16 cellular contexts compared by ENCODE assay signal in the genomic region with DNA sequence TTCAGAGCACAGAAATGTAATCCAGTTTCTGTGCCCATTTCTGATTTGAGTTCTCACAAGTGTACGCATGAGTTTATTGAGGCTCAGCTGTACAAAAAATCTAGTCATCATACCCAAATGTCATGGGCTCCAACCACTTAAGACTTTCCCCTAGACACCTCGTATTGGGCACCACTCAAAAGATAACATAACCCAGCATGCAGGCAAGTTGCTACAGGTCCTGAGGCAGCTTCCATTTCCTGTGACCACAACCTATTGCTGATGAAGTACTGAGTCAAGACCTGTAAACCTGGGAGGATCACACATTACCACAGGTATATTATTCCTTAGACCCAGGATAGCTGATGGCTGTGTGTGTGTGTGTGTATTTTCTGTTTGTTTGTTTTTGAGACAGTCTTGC.
A peak's percentile ranks its signal among the peaks of the same experiment; 100 is the strongest.
DNase-seq lines count a peak whose midpoint lies in the region; ATAC-seq and TF ChIP-seq lines count a peak whose summit lies in the region.
"Had no signal": no experiment of that assay in that cellular context is flagged by ENCODE, and none has a peak within 500 bp of the region (broad histone marks: within the 10 kb centered on the region; RNA-seq: fewer than 3 reads in every experiment).

No MANE protein-coding gene starts in this region.

- intact Hi-C loops in activated naive CD4-positive, alpha-beta T cell treated with anti-CD3 and anti-CD28 coated beads for 36 hours (cut with micrococcal nuclease): no loop called here
- intact Hi-C loops in gastrocnemius medialis (cut with DNase I; ENCODE audit: low total_unique reads): no loop called here

- H3K4me3 Mint-ChIP-seq in activated naive CD4-positive, alpha-beta T cell treated with anti-CD3 and anti-CD28 coated beads for 36 hours: no peak overlapping the region
- H3K4me3 Mint-ChIP-seq in activated CD8-positive, alpha-beta T cell treated with anti-CD3 and anti-CD28 coated beads, Interleukin-2, amount 10 ng/mL, durations not matched to agents 7 days and 5 days: no peak overlapping the region
- no peak overlapping the region for H3K4me3 Mint-ChIP-seq in stimulated activated effector memory CD8-positive, alpha-beta T cell treated with anti-CD3 and anti-CD28 coated beads, Interleukin-12 subunit alpha, Interleukin-12 subunit beta, amount 100 ng/mL, for 72 hours

- no peak for TF ChIP-seq CTCF in HEK293 (tag by site-specific recombination; IDR thresholded peaks at IDR 0.05)
- no peak for TF ChIP-seq CTCF in gastrocnemius medialis (IDR thresholded peaks at IDR 0.05 in 4 of 5, conservative IDR thresholded peaks at IDR 0.05 in 1 of 5)

- H3K4me3 ChIP-seq in HEK293 (ENCODE audit: low read depth, low read length) (no peak overlapping the region), gastrocnemius medialis (no peak overlapping the region)
- H3K4me3 ChIP-seq: thoracic aorta had no signal

- no peaks in the 10 kb centered on the region for H3K9me3 ChIP-seq in HEK293 (ENCODE audit: control insufficient read depth, insufficient read depth, low read depth, low read length)
- H3K9me3 ChIP-seq in gastrocnemius medialis: no peaks in the 10 kb centered on the region
- H3K9me3 ChIP-seq: thoracic aorta had no signal

- H3K9me3 Mint-ChIP-seq in activated naive CD4-positive, alpha-beta T cell treated with anti-CD3 and anti-CD28 coated beads for 36 hours: no peaks in the 10 kb centered on the region
- no peaks in the 10 kb centered on the region for H3K9me3 Mint-ChIP-seq in activated CD8-positive, alpha-beta T cell treated with anti-CD3 and anti-CD28 coated beads, Interleukin-2, amount 10 ng/mL, durations not matched to agents 7 days and 5 days (ENCODE audit: insufficient read depth)
- no peaks in the 10 kb centered on the region for H3K9me3 Mint-ChIP-seq in stimulated activated effector memory CD8-positive, alpha-beta T cell treated with anti-CD3 and anti-CD28 coated beads, Interleukin-12 subunit alpha, Interleukin-12 subunit beta, amount 100 ng/mL, for 72 hours

- H3K36me3 ChIP-seq in HEK293 (ENCODE audit: control insufficient read depth in 2 of 2, insufficient read depth in 1 of 2, low read length in 2 of 2) (peaks cover 0 to 3% of the 10 kb centered on the region in 2 experiments; a peak in 2 of 3 replicates), gastrocnemius medialis (no peaks in the 10 kb centered on the region)
- H3K36me3 ChIP-seq: thoracic aorta, WERI-Rb-1 had no signal

- POLR2A ChIA-PET in HEK293 (lab: Yijun Ruan, JAX): interaction anchor here (0.6 kb wide), 1 partner anchor 33 kb away, joined by 3 read pairs; no protein-coding TSS in a partner anchor
- POLR2A ChIA-PET in activated CD8-positive, alpha-beta T cell treated with anti-CD3 and anti-CD28 coated beads, Interleukin-2, amount 10 ng/mL, durations not matched to agents 7 days and 5 days (lab: Charles Lee): no interaction called here

- CTCF ChIA-PET in activated naive CD4-positive, alpha-beta T cell treated with anti-CD3 and anti-CD28 coated beads for 36 hours (lab: Charles Lee): interaction anchor here (1.5 kb wide), 1 partner anchor 105 kb away, joined by 6 read pairs; no protein-coding TSS in a partner anchor
- CTCF ChIA-PET in HEK293 (lab: Yijun Ruan, JAX): interaction anchor here (0.6 to 1.1 kb wide), 3 partner anchors 105 to 358 kb away, joined by 3 to 5 read pairs (median 3); no protein-coding TSS in a partner anchor
- CTCF ChIA-PET in activated CD8-positive, alpha-beta T cell treated with anti-CD3 and anti-CD28 coated beads, Interleukin-2, amount 10 ng/mL, durations not matched to agents 7 days and 5 days (lab: Charles Lee): interaction anchor here (0.6 to 1.7 kb wide), 5 partner anchors 11 to 156 kb away, joined by 3 to 5 read pairs (median 4); partner anchors contain the start of gene MRTFA

- ATAC-seq in activated CD8-positive, alpha-beta T cell treated with anti-CD3 and anti-CD28 coated beads, Interleukin-2, amount 10 ng/mL, durations not matched to agents 7 days and 5 days: peak; percentile 69
- peak; percentile 95 for ATAC-seq in stimulated activated effector memory CD8-positive, alpha-beta T cell treated with anti-CD3 and anti-CD28 coated beads, Interleukin-12 subunit alpha, Interleukin-12 subunit beta, amount 100 ng/mL, for 72 hours
- no peak for ATAC-seq in gastrocnemius medialis
- ATAC-seq in HG03378 (IDR thresholded peaks at IDR 0.05; ENCODE audit: unreplicated experiment): no peak
- ATAC-seq: left ventricle myocardium superior had no signal

- no peak overlapping the region for H3K27ac ChIP-seq in HEK293 (ENCODE audit: extremely low read depth, low read depth, low read length)
- H3K27ac ChIP-seq in gastrocnemius medialis: no peak overlapping the region
- H3K27ac ChIP-seq: thoracic aorta, WERI-Rb-1 had no signal

- DNase-seq in activated naive CD4-positive, alpha-beta T cell treated with anti-CD3 and anti-CD28 coated beads for 36 hours: peak; percentile 54
- DNase-seq in activated naive CD4-positive, alpha-beta T cell (lab: John Stamatoyannopoulos, UW): no peak
- DNase-seq in activated CD8-positive, alpha-beta T cell treated with anti-CD3 and anti-CD28 coated beads, Interleukin-2, amount 10 ng/mL, durations not matched to agents 7 days and 5 days: peak; percentile 33
- no peak for DNase-seq in stimulated activated effector memory CD8-positive, alpha-beta T cell treated with anti-CD3 and anti-CD28 coated beads, Interleukin-12 subunit alpha, Interleukin-12 subunit beta, amount 100 ng/mL, for 72 hours (ENCODE audit: low spot score in 2 of 2)
- DNase-seq in gastrocnemius medialis (no peak), cortex of kidney (lab: John Stamatoyannopoulos, UW) (no peak)
- DNase-seq: amygdala; left ventricle myocardium superior; NCI-H2107; stimulated activated CD4-positive, alpha-beta T cell treated with anti-CD3 and anti-CD28 coated beads, Interleukin-4, amount 100 ng/mL, for 24 hours; stimulated activated CD8-positive, alpha-beta memory T cell treated with anti-CD3 and anti-CD28 coated beads, Interleukin-4, amount 100 ng/mL, for 48 hours; SW 1271; WERI-Rb-1 had no signal

- H3K27ac Mint-ChIP-seq in activated naive CD4-positive, alpha-beta T cell treated with anti-CD3 and anti-CD28 coated beads for 36 hours: peak overlapping the region; percentile 25
- H3K27ac Mint-ChIP-seq in activated CD8-positive, alpha-beta T cell treated with anti-CD3 and anti-CD28 coated beads, Interleukin-2, amount 10 ng/mL, durations not matched to agents 7 days and 5 days: no peak overlapping the region
- H3K27ac Mint-ChIP-seq in stimulated activated effector memory CD8-positive, alpha-beta T cell treated with anti-CD3 and anti-CD28 coated beads, Interleukin-12 subunit alpha, Interleukin-12 subunit beta, amount 100 ng/mL, for 72 hours: no peak overlapping the region

- H3K4me1 ChIP-seq in HEK293 (ENCODE audit: control insufficient read depth, insufficient read depth, low read length) (peaks cover 7% of the 10 kb centered on the region; the same call in 1 of the 2 replicates), gastrocnemius medialis (peaks cover 6 to 16% of the 10 kb centered on the region in 2 donors)

- no peaks in the 10 kb centered on the region for H3K27me3 ChIP-seq in gastrocnemius medialis

- H3K4me1 Mint-ChIP-seq in activated naive CD4-positive, alpha-beta T cell treated with anti-CD3 and anti-CD28 coated beads for 36 hours (ENCODE audit: low read depth): peaks cover 22% of the 10 kb centered on the region
- peaks cover 15% of the 10 kb centered on the region for H3K4me1 Mint-ChIP-seq in activated CD8-positive, alpha-beta T cell treated with anti-CD3 and anti-CD28 coated beads, Interleukin-2, amount 10 ng/mL, durations not matched to agents 7 days and 5 days (ENCODE audit: low read depth)
- peaks cover 22% of the 10 kb centered on the region for H3K4me1 Mint-ChIP-seq in stimulated activated effector memory CD8-positive, alpha-beta T cell treated with anti-CD3 and anti-CD28 coated beads, Interleukin-12 subunit alpha, Interleukin-12 subunit beta, amount 100 ng/mL, for 72 hours

- no peaks in the 10 kb centered on the region for H3K27me3 Mint-ChIP-seq in activated naive CD4-positive, alpha-beta T cell treated with anti-CD3 and anti-CD28 coated beads for 36 hours (ENCODE audit: low read depth)
- no peaks in the 10 kb centered on the region for H3K27me3 Mint-ChIP-seq in activated CD8-positive, alpha-beta T cell treated with anti-CD3 and anti-CD28 coated beads, Interleukin-2, amount 10 ng/mL, durations not matched to agents 7 days and 5 days (ENCODE audit: low read depth)

- in situ Hi-C loops in gastrocnemius medialis (cut with MboI; ENCODE audit: low sequenced_read_pairs in 4 of 4): no loop called here

- TF ChIP-seq POLR2A in gastrocnemius medialis (IDR thresholded peaks at IDR 0.05): no peak

- H3K36me3 Mint-ChIP-seq in activated naive CD4-positive, alpha-beta T cell treated with anti-CD3 and anti-CD28 coated beads for 36 hours (ENCODE audit: low read depth): peaks cover 4% of the 10 kb centered on the region
- H3K36me3 Mint-ChIP-seq in activated CD8-positive, alpha-beta T cell treated with anti-CD3 and anti-CD28 coated beads, Interleukin-2, amount 10 ng/mL, durations not matched to agents 7 days and 5 days (ENCODE audit: low read depth): peaks cover 3% of the 10 kb centered on the region
- peaks cover 5% of the 10 kb centered on the region for H3K36me3 Mint-ChIP-seq in stimulated activated effector memory CD8-positive, alpha-beta T cell treated with anti-CD3 and anti-CD28 coated beads, Interleukin-12 subunit alpha, Interleukin-12 subunit beta, amount 100 ng/mL, for 72 hours

TF ChIP-seq in HEK293, 187 proteins besides CTCF, POLR2A, EP300 and RAD21 (continues in another document):
- TF ChIP-seq OSR2 (tag by site-specific recombination; IDR thresholded peaks at IDR 0.05) (peak; percentile 72), ZBTB1 (tag by site-specific recombination; IDR thresholded peaks at IDR 0.05) (no peak)
- TF ChIP-seq, protein P1, sequence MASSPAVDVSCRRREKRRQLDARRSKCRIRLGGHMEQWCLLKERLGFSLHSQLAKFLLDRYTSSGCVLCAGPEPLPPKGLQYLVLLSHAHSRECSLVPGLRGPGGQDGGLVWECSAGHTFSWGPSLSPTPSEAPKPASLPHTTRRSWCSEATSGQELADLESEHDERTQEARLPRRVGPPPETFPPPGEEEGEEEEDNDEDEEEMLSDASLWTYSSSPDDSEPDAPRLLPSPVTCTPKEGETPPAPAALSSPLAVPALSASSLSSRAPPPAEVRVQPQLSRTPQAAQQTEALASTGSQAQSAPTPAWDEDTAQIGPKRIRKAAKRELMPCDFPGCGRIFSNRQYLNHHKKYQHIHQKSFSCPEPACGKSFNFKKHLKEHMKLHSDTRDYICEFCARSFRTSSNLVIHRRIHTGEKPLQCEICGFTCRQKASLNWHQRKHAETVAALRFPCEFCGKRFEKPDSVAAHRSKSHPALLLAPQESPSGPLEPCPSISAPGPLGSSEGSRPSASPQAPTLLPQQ (tag by site-specific recombination; IDR thresholded peaks at IDR 0.05): no peak

Comparison
In these comparisons a context has a peak if more than half of its experiments do, and no peak if none do; other contexts are left out.
1. DNase-seq: peak in activated naive CD4-positive, alpha-beta T cell treated with anti-CD3 and anti-CD28 coated beads for 36 hours (single experiment) and activated CD8-positive, alpha-beta T cell treated with anti-CD3 and anti-CD28 coated beads, Interleukin-2, amount 10 ng/mL, durations not matched to agents 7 days and 5 days (single experiment); none in activated naive CD4-positive, alpha-beta T cell (0 of 4), stimulated activated effector memory CD8-positive, alpha-beta T cell treated with anti-CD3 and anti-CD28 coated beads, Interleukin-12 subunit alpha, Interleukin-12 subunit beta, amount 100 ng/mL, for 72 hours (0 of 2), gastrocnemius medialis (0 of 2) and cortex of kidney (single experiment).
2. ATAC-seq: peak in activated CD8-positive, alpha-beta T cell treated with anti-CD3 and anti-CD28 coated beads, Interleukin-2, amount 10 ng/mL, durations not matched to agents 7 days and 5 days (single experiment) and stimulated activated effector memory CD8-positive, alpha-beta T cell treated with anti-CD3 and anti-CD28 coated beads, Interleukin-12 subunit alpha, Interleukin-12 subunit beta, amount 100 ng/mL, for 72 hours (single experiment); none in gastrocnemius medialis (0 of 2) and HG03378 (single experiment).